Comparison of ENCODE assay signal across 22 cellular contexts in genomic region chr20:63371346-63371865, GRCh38. TPM values are rescaled to one million over a fixed set of nuclear protein-coding genes. Genes with fewer than 3 reads are reported as not detected.
DNase-seq lines count a peak whose midpoint lies in the region; ATAC-seq, FAIRE-seq and TF ChIP-seq lines count a peak whose summit lies in the region.
"Had no signal": no experiment of that assay in that cellular context is flagged by ENCODE, and none has a peak within 500 bp of the region (broad histone marks: within the 10 kb centered on the region; RNA-seq: fewer than 3 reads in every experiment).

No MANE protein-coding gene starts in this region.

- no peaks in the 10 kb centered on the region for H3K9me3 Mint-ChIP-seq in H9
- H3K9me3 Mint-ChIP-seq in glutamatergic neuron (ENCODE audit: unreplicated experiment): peaks cover 8% of the 10 kb centered on the region
- H3K9me3 Mint-ChIP-seq: CD8-positive, alpha-beta T cell had no signal

- H3K27ac Mint-ChIP-seq in H9 (peak overlapping the region in 2 of 3 experiments; percentile 39 to 44; a peak in 1 of 7 replicates), glutamatergic neuron (ENCODE audit: unreplicated experiment) (peak overlapping the region; percentile 94)
- H3K27ac Mint-ChIP-seq: CD8-positive, alpha-beta T cell had no signal

- H3K36me3 Mint-ChIP-seq in H9 (ENCODE audit: insufficient read depth in 1 of 3, low read depth in 3 of 3) (no peaks in the 10 kb centered on the region), glutamatergic neuron (ENCODE audit: unreplicated experiment) (no peaks in the 10 kb centered on the region)
- H3K36me3 Mint-ChIP-seq: CD8-positive, alpha-beta T cell had no signal

- ATAC-seq in HepG2 (no peak), right lobe of liver (no peak), GM21515 (IDR thresholded peaks at IDR 0.05; ENCODE audit: unreplicated experiment) (no peak)
- ATAC-seq: CD8-positive, alpha-beta T cell; K562 had no signal

- no peak overlapping the region for H2BK5ac ChIP-seq in H9 (ENCODE audit: insufficient read length, low read length)

- H3K36me3 ChIP-seq in HepG2 (replicated peaks in 1 of 2; ENCODE audit: control insufficient read depth in 1 of 2, insufficient read depth in 2 of 2, low read length in 2 of 2) (no peaks in the 10 kb centered on the region), right lobe of liver (no peaks in the 10 kb centered on the region), adrenal gland (replicated peaks in 1 of 2) (no peaks in the 10 kb centered on the region)
- H3K36me3 ChIP-seq: BE2C had no signal

- no peak overlapping the region for H4K8ac ChIP-seq in H9 (replicated peaks; ENCODE audit: insufficient read length, low read depth, low read length)

- no peak for TF ChIP-seq EP300 in HepG2 (IDR thresholded peaks at IDR 0.05; ENCODE audit: low read depth in 2 of 2, low read length in 2 of 2)
- TF ChIP-seq EP300 in HepG2 (CRISPR knock-in tag; IDR thresholded peaks at IDR 0.05; ENCODE audit: borderline replicate concordance): no peak

- TF ChIP-seq POLR2A in HepG2 (IDR thresholded peaks at IDR 0.05; ENCODE audit: insufficient read depth in 1 of 2, low read depth in 2 of 2, low read length in 2 of 2): no peak
- TF ChIP-seq POLR2A in right lobe of liver (IDR thresholded peaks at IDR 0.05): no peak
- no peak for TF ChIP-seq POLR2A in adrenal gland (IDR thresholded peaks at IDR 0.05)

- H2BK120ac ChIP-seq in H9 (ENCODE audit: low read depth, low read length, poor library complexity, severe bottlenecking): no peak overlapping the region

- H3K9me3 ChIP-seq in HepG2 (ENCODE audit: low read length) (no peaks in the 10 kb centered on the region), right lobe of liver (no peaks in the 10 kb centered on the region), H9 (ENCODE audit: control insufficient read depth, low read depth, low read length) (no peaks in the 10 kb centered on the region), adrenal gland (replicated peaks in 1 of 3) (no peaks in the 10 kb centered on the region)
- H3K9me3 ChIP-seq: BE2C had no signal

- no peak for TF ChIP-seq CTCF in HepG2 (CRISPR knock-in tag; IDR thresholded peaks at IDR 0.05)
- TF ChIP-seq CTCF in right lobe of liver (IDR thresholded peaks at IDR 0.05): no peak
- no peak for TF ChIP-seq CTCF in H9 (conservative IDR thresholded peaks at IDR 0.05)
- no peak for TF ChIP-seq CTCF in glutamatergic neuron (IDR thresholded peaks at IDR 0.05; ENCODE audit: partially characterized antibody, unreplicated experiment)
- no peak for TF ChIP-seq CTCF in adrenal gland (IDR thresholded peaks at IDR 0.05)

- H2AK5ac ChIP-seq in H9 (ENCODE audit: insufficient read length, low read length): no peak overlapping the region

- H3K56ac ChIP-seq in H9 (ENCODE audit: insufficient read length, low read depth, low read length): no peak overlapping the region

- no peak overlapping the region for H2BK15ac ChIP-seq in H9 (ENCODE audit: low read depth, low read length)

- no peaks in the 10 kb centered on the region for H3K79me2 ChIP-seq in HepG2 (ENCODE audit: insufficient read depth, low read length)
- H3K79me2 ChIP-seq in H9 (ENCODE audit: insufficient read depth, low read length): no peaks in the 10 kb centered on the region

- no TSS peak for BruUV-seq in HepG2 (replicated peaks; lab: Mats Ljungman, UMichigan)

- 56% methylated on average over 24 of the region's 24 CpGs for WGBS in HepG2 (ENCODE audit: low lambda C conversion rate)
- WGBS in right lobe of liver (ENCODE audit: insufficient coverage, low coverage, low lambda C conversion rate, missing lambda C conversion rate): 72% methylated on average over 12 of the region's 24 CpGs
- WGBS in H9 (ENCODE audit: extremely low coverage, insufficient read length, low lambda C conversion rate): no CpG with 5 or more reads among the region's 24 CpGs
- WGBS in adrenal gland, 4 donors: 69 to 81% (median 79%) methylated on average over 11 to 24 of the region's 24 CpGs

- no peak overlapping the region for H4K5ac ChIP-seq in H9 (ENCODE audit: insufficient read length, low read depth, low read length)

- FAIRE-seq in HepG2 (lab: Jason Lieb, UNC): no peak
- FAIRE-seq: A204.1, G401.6, GM12891, GM19239, K562 had no signal

- H3K9ac ChIP-seq in HepG2 (ENCODE audit: insufficient read depth, low read depth, low read length) (no peak overlapping the region), H9 (ENCODE audit: extremely low read depth, insufficient read length, low read length) (no peak overlapping the region)
- H3K9ac ChIP-seq: GM23248 had no signal

- no peak overlapping the region for H3K4me3 Mint-ChIP-seq in H9
- peak overlapping the region; percentile 46 for H3K4me3 Mint-ChIP-seq in glutamatergic neuron (ENCODE audit: unreplicated experiment)
- H3K4me3 Mint-ChIP-seq: CD8-positive, alpha-beta T cell had no signal

- H3K4me2 ChIP-seq in HepG2 (ENCODE audit: low read depth, low read length) (no peak overlapping the region), H9 (ENCODE audit: insufficient read depth, insufficient read length, low read length) (no peak overlapping the region)

- no peak for DNase-seq in HepG2 (ENCODE audit: low spot score)
- no peak for DNase-seq in right lobe of liver
- DNase-seq in H9: no peak
- no peak for DNase-seq in glutamatergic neuron
- peak; percentile 47 for DNase-seq in retina
- DNase-seq in adrenal gland: no peak
- no peak for DNase-seq in NCI-H1930 (lab: John Stamatoyannopoulos, UW)
- DNase-seq: ACHN, BE2C, Calu3, GM23248, H7, IMR-90 had no signal

- TF ChIP-seq RAD21 in HepG2 (CRISPR knock-in tag; IDR thresholded peaks at IDR 0.05): no peak

- POLR2A ChIA-PET in HepG2 (lab: Yijun Ruan, JAX): no interaction called here

- H3K23me2 ChIP-seq in H9 (ENCODE audit: insufficient read length, low read depth, low read length, poor library complexity, severe bottlenecking): no peaks in the 10 kb centered on the region

- no peak overlapping the region for H2AFZ ChIP-seq in HepG2 (ENCODE audit: low read length)
- no peak overlapping the region for H2AFZ ChIP-seq in H9 (ENCODE audit: low read length)
- H2AFZ ChIP-seq: GM23248 had no signal

- H3T11ph ChIP-seq in H9 (ENCODE audit: low read length): no peak overlapping the region

- no peak overlapping the region for H2BK20ac ChIP-seq in H9 (ENCODE audit: low read depth, low read length, poor library complexity, severe bottlenecking)

- H3K4ac ChIP-seq in H9 (ENCODE audit: low read depth, low read length): no peak overlapping the region

- intact Hi-C loops in HepG2 (cut with micrococcal nuclease; ENCODE audit: unreplicated experiment): no loop called here
- intact Hi-C loops in right lobe of liver (cut with DNase I): no loop called here
- intact Hi-C loops in adrenal gland (cut with DNase I): no loop called here

- no peaks in the 10 kb centered on the region for H3K79me1 ChIP-seq in H9 (ENCODE audit: insufficient read depth, low read depth, low read length, poor library complexity, severe bottlenecking)

- no peak overlapping the region for H3K18ac ChIP-seq in H9 (ENCODE audit: insufficient read length, low read depth, low read length)

- no peak overlapping the region for H3K23ac ChIP-seq in H9 (ENCODE audit: insufficient read length, low read depth, low read length)

- no peak overlapping the region for H4K91ac ChIP-seq in H9 (ENCODE audit: insufficient read length, low read depth, low read length)

- CTCF ChIA-PET in HepG2 (lab: Yijun Ruan, JAX; ENCODE audit: low intra/inter-chr PET ratio, low total read pairs): no interaction called here

- H3K4me3 ChIP-seq in HepG2 (replicated peaks in 1 of 3; ENCODE audit: insufficient read depth in 1 of 3, low read depth in 2 of 3, low read length in 3 of 3): no peak overlapping the region
- H3K4me3 ChIP-seq in right lobe of liver: no peak overlapping the region
- H3K4me3 ChIP-seq in adrenal gland: no peak overlapping the region
- H3K4me3 ChIP-seq: GM23248, K562 had no signal

- H3K27ac ChIP-seq in HepG2 (ENCODE audit: extremely low read length, insufficient read depth, low read length) (no peak overlapping the region), right lobe of liver (no peak overlapping the region), H9 (ENCODE audit: insufficient read length, low read depth, low read length) (no peak overlapping the region), adrenal gland (no peak overlapping the region)
- H3K27ac ChIP-seq: GM23248, HL-60 had no signal

- peaks cover 11% of the 10 kb centered on the region; the same call in 1 of the 2 replicates for H4K20me1 ChIP-seq in HepG2 (ENCODE audit: insufficient read depth, low read length)
- H4K20me1 ChIP-seq in H9 (ENCODE audit: control insufficient read depth, insufficient read depth, insufficient read length): peaks cover 2% of the 10 kb centered on the region

- no peak overlapping the region for H2BK12ac ChIP-seq in H9 (ENCODE audit: insufficient read length, low read depth, low read length)

- H3K27me3 ChIP-seq in HepG2 (ENCODE audit: control insufficient read depth in 1 of 2, insufficient read depth in 2 of 2, low read length in 2 of 2) (peaks cover 15 to 79% of the 10 kb centered on the region in 2 experiments; a peak in 4 of 5 replicates), right lobe of liver (no peaks in the 10 kb centered on the region), H9 (ENCODE audit: insufficient read depth, low read length) (no peaks in the 10 kb centered on the region), adrenal gland (peaks cover 14% of the 10 kb centered on the region)

- H3K4me1 ChIP-seq in HepG2 (ENCODE audit: insufficient read depth, low read length): peaks cover 39% of the 10 kb centered on the region
- no peaks in the 10 kb centered on the region for H3K4me1 ChIP-seq in right lobe of liver
- no peaks in the 10 kb centered on the region for H3K4me1 ChIP-seq in H9 (ENCODE audit: insufficient read depth, low read length)
- H3K4me1 ChIP-seq in adrenal gland (replicated peaks in 1 of 2): no peaks in the 10 kb centered on the region
- H3K4me1 ChIP-seq: BE2C had no signal

- H3K27me3 Mint-ChIP-seq in H9 (ENCODE audit: low read depth) (peaks cover 3% of the 10 kb centered on the region; the same call in 1 of the 2 replicates), glutamatergic neuron (ENCODE audit: unreplicated experiment) (peaks cover 10% of the 10 kb centered on the region)

- in situ Hi-C loops in HepG2 (cut with HindIII; ENCODE audit: extremely low pct_ligation_motif_present, low pct_unique_long_range_greater_than_20kb): no loop called here

- H3K14ac ChIP-seq in H9 (ENCODE audit: insufficient read depth, low read length): no peak overlapping the region; the same call in 1 of the 2 replicates

- H3K4me1 Mint-ChIP-seq in H9: peaks cover 9 to 19% of the 10 kb centered on the region in 2 experiments
- H3K4me1 Mint-ChIP-seq in glutamatergic neuron (ENCODE audit: low read depth, unreplicated experiment): peaks cover 24% of the 10 kb centered on the region

RNA-seq across cellular contexts. Expression of gene CHRNA4, which starts 10.3 kb away (rescaled TPM):
- not detected in 2 replicates for total RNA-seq in HepG2 (2016; rRNA removed; fragmentation: Illumina TruSeq; extraction: Trizol)
- not detected in 2 replicates for total RNA-seq in HepG2 (2016; cell fraction: cytosol; rRNA removed; fragmentation: Illumina TruSeq; extraction: Trizol; ENCODE audit: low read depth)
- not detected in 2 replicates for total RNA-seq in HepG2 (2016; cell fraction: insoluble cytoplasmic fraction; rRNA removed; fragmentation: Illumina TruSeq; extraction: Trizol)
- not detected in 2 replicates for total RNA-seq in HepG2 (2016; cell fraction: membrane; rRNA removed; fragmentation: Illumina TruSeq; extraction: Trizol)
- not detected in 2 replicates for total RNA-seq in HepG2 (2016; cell fraction: nucleus; rRNA removed; fragmentation: Illumina TruSeq; extraction: Trizol)
- polyA plus RNA-seq in HepG2 (2011; rRNA removed): not detected in 2 replicates
- polyA plus RNA-seq in HepG2 (2011; cell fraction: cytosol; rRNA removed): 0.06 TPM in 1 of 2 replicates, not detected in the other
- 0.10 and 0.14 TPM in 2 replicates for polyA plus RNA-seq in HepG2 (2011; cell fraction: nucleus; rRNA removed)
- polyA plus RNA-seq in HepG2 (2012): 0.11 TPM in 1 of 2 replicates, not detected in the other
- polyA plus RNA-seq in HepG2 (2016; cell fraction: cytosol; fragmentation: Illumina TruSeq; extraction: Trizol; ENCODE audit: low read depth): not detected in 2 replicates
- polyA plus RNA-seq in HepG2 (2016; cell fraction: insoluble cytoplasmic fraction; fragmentation: Illumina TruSeq; extraction: Trizol; ENCODE audit: low read depth): not detected in 2 replicates
- polyA plus RNA-seq in HepG2 (2016; cell fraction: membrane; fragmentation: Illumina TruSeq; extraction: Trizol; ENCODE audit: low read depth): not detected in 2 replicates
- polyA plus RNA-seq in HepG2 (2016; cell fraction: nucleus; fragmentation: Illumina TruSeq; extraction: Trizol; ENCODE audit: insufficient read depth, low read depth): not detected in 2 replicates
- polyA minus RNA-seq in HepG2 (2011; rRNA and poly(A)+ RNA removed; ENCODE audit: low replicate concordance): not detected in 2 replicates
- not detected in 2 replicates for polyA minus RNA-seq in HepG2 (2011; cell fraction: cytosol; rRNA and poly(A)+ RNA removed)
- polyA minus RNA-seq in HepG2 (2011; cell fraction: nucleus; rRNA and poly(A)+ RNA removed): not detected in 2 replicates
- 100 to 1,000 TPM in 1 of 6 experiments, 10 to 100 TPM in 3, 1 to 10 TPM in 2; 4.6 to 165 (median 26.8) TPM for total RNA-seq in right lobe of liver
- total RNA-seq in H9 (2021): 1.1 and 2.5 TPM in 2 replicates
- total RNA-seq in glutamatergic neuron (ENCODE audit: unreplicated experiment): 165 TPM
- total RNA-seq in adrenal gland: under 1 TPM in 3 of 8 donors, not detected in 5; 0.10 to 0.57 (median 0.46) TPM
- under 1 TPM; 0.20 to 0.32 (median 0.26) TPM for polyA plus RNA-seq in adrenal gland
- total RNA-seq: Calu3; CD8-positive, alpha-beta T cell; GM23248; HT1080; IMR-90; K562 had no signal
- polyA plus RNA-seq: GM23248, IMR-90, K562 had no signal
